Comparison of ENCODE assay signal across 9 cellular contexts in genomic region chr4:155972098-155972497, GRCh38. TPM values are rescaled to one million over a fixed set of nuclear protein-coding genes. Genes with fewer than 3 reads are reported as not detected.
A peak's percentile ranks its signal among the peaks of the same experiment; 100 is the strongest.
DNase-seq lines count a peak whose midpoint lies in the region; ATAC-seq and TF ChIP-seq lines count a peak whose summit lies in the region.
"Had no signal": no experiment of that assay in that cellular context is flagged by ENCODE, and none has a peak within 500 bp of the region (broad histone marks: within the 10 kb centered on the region; RNA-seq: fewer than 3 reads in every experiment).

No MANE protein-coding gene starts in this region.

- H3K9me3 ChIP-seq in cardiac muscle cell (ENCODE audit: low read depth) = no peaks in the 10 kb centered on the region
- no peaks in the 10 kb centered on the region for H3K9me3 ChIP-seq in right atrium auricular region
- no peaks in the 10 kb centered on the region for H3K9me3 ChIP-seq in SJCRH30 (replicated peaks)

- in situ Hi-C loops in astrocyte of the spinal cord (cut with HindIII; ENCODE audit: low sequenced_read_pairs) = no loop called here

- H3K36me3 ChIP-seq in cardiac muscle cell (no peaks in the 10 kb centered on the region), right atrium auricular region (no peaks in the 10 kb centered on the region), SJCRH30 (no peaks in the 10 kb centered on the region)

- ATAC-seq in HG03354 (IDR thresholded peaks at IDR 0.05; ENCODE audit: poor library complexity, severe bottlenecking, unreplicated experiment) = peak; percentile 62
- ATAC-seq in activated naive CD8-positive, alpha-beta T cell treated with anti-CD3 and anti-CD28 coated beads, Interleukin-2, amount 50 U/mL, for 24 hours = no peak

- H3K36me3 Mint-ChIP-seq in progenitor cell of endocrine pancreas (ENCODE audit: insufficient read depth) = no peaks in the 10 kb centered on the region
- no peaks in the 10 kb centered on the region for H3K36me3 Mint-ChIP-seq in activated naive CD8-positive, alpha-beta T cell treated with anti-CD3 and anti-CD28 coated beads, Interleukin-2, amount 50 U/mL, for 24 hours (ENCODE audit: low read depth)
- H3K36me3 Mint-ChIP-seq: activated naive CD8-positive, alpha-beta T cell treated with anti-CD3 and anti-CD28 coated beads, Interleukin-2, amount 10 ng/mL, durations not matched to agents 7 days and 5 days had no signal

- no peak overlapping the region for H3K4me3 Mint-ChIP-seq in progenitor cell of endocrine pancreas (ENCODE audit: low read depth)
- H3K4me3 Mint-ChIP-seq in activated naive CD8-positive, alpha-beta T cell treated with anti-CD3 and anti-CD28 coated beads, Interleukin-2, amount 50 U/mL, for 24 hours = no peak overlapping the region
- H3K4me3 Mint-ChIP-seq: activated naive CD8-positive, alpha-beta T cell treated with anti-CD3 and anti-CD28 coated beads, Interleukin-2, amount 10 ng/mL, durations not matched to agents 7 days and 5 days had no signal

- H3K4me1 ChIP-seq in cardiac muscle cell (ENCODE audit: low read depth) (no peaks in the 10 kb centered on the region), right atrium auricular region (no peaks in the 10 kb centered on the region), SJCRH30 (peaks cover 21% of the 10 kb centered on the region)

- H3K9me3 Mint-ChIP-seq in progenitor cell of endocrine pancreas (ENCODE audit: low read depth) = peaks cover 2% of the 10 kb centered on the region
- H3K9me3 Mint-ChIP-seq in activated naive CD8-positive, alpha-beta T cell treated with anti-CD3 and anti-CD28 coated beads, Interleukin-2, amount 50 U/mL, for 24 hours = no peaks in the 10 kb centered on the region
- H3K9me3 Mint-ChIP-seq: activated naive CD8-positive, alpha-beta T cell treated with anti-CD3 and anti-CD28 coated beads, Interleukin-2, amount 10 ng/mL, durations not matched to agents 7 days and 5 days had no signal

- H3K27ac ChIP-seq in cardiac muscle cell (no peak overlapping the region), right atrium auricular region (no peak overlapping the region), SJCRH30 (no peak overlapping the region)

- no peaks in the 10 kb centered on the region for H3K27me3 Mint-ChIP-seq in progenitor cell of endocrine pancreas
- H3K27me3 Mint-ChIP-seq in activated naive CD8-positive, alpha-beta T cell treated with anti-CD3 and anti-CD28 coated beads, Interleukin-2, amount 50 U/mL, for 24 hours = peaks cover 5% of the 10 kb centered on the region

- H3K4me1 Mint-ChIP-seq in progenitor cell of endocrine pancreas (ENCODE audit: low read depth) = peaks cover 1% of the 10 kb centered on the region
- no peaks in the 10 kb centered on the region for H3K4me1 Mint-ChIP-seq in activated naive CD8-positive, alpha-beta T cell treated with anti-CD3 and anti-CD28 coated beads, Interleukin-2, amount 50 U/mL, for 24 hours
- H3K4me1 Mint-ChIP-seq: activated naive CD8-positive, alpha-beta T cell treated with anti-CD3 and anti-CD28 coated beads, Interleukin-2, amount 10 ng/mL, durations not matched to agents 7 days and 5 days had no signal

- no peaks in the 10 kb centered on the region for H3K27me3 ChIP-seq in cardiac muscle cell
- no peaks in the 10 kb centered on the region for H3K27me3 ChIP-seq in right atrium auricular region
- H3K27me3 ChIP-seq in SJCRH30 = no peaks in the 10 kb centered on the region

- TF ChIP-seq CTCF in cardiac muscle cell (IDR thresholded peaks at IDR 0.05; ENCODE audit: low read depth, low read length) (peak; percentile 54), right atrium auricular region (IDR thresholded peaks at IDR 0.05) (peak in 1 of 2 donors; percentile 39), astrocyte of the spinal cord (IDR thresholded peaks at IDR 0.05; ENCODE audit: low read depth, low read length) (peak; percentile 48), progenitor cell of endocrine pancreas (IDR thresholded peaks at IDR 0.05; ENCODE audit: unreplicated experiment) (peak; percentile 33)

- no peak overlapping the region for H3K4me3 ChIP-seq in cardiac muscle cell
- H3K4me3 ChIP-seq in right atrium auricular region = no peak overlapping the region
- no peak overlapping the region for H3K4me3 ChIP-seq in astrocyte of the spinal cord (ENCODE audit: low read depth, low read length)
- H3K4me3 ChIP-seq in SJCRH30 = no peak overlapping the region

- DNase-seq in cardiac muscle cell (ENCODE audit: low read depth in 1 of 2, low spot score in 1 of 2) (peak; percentile 17 to 57), right atrium auricular region (ENCODE audit: low spot score) (no peak), astrocyte of the spinal cord (ENCODE audit: low read depth, low spot score) (peak; percentile 26), progenitor cell of endocrine pancreas (ENCODE audit: low spot score, unreplicated experiment) (no peak), epidermal melanocyte (ENCODE audit: insufficient read length, low spot score) (no peak), SJCRH30 (no peak)
- DNase-seq in activated naive CD8-positive, alpha-beta T cell treated with anti-CD3 and anti-CD28 coated beads, Interleukin-2, amount 50 U/mL, for 24 hours = no peak
- DNase-seq: activated naive CD8-positive, alpha-beta T cell treated with anti-CD3 and anti-CD28 coated beads, Interleukin-2, amount 10 ng/mL, durations not matched to agents 7 days and 5 days had no signal

- H3K27ac Mint-ChIP-seq in progenitor cell of endocrine pancreas = no peak overlapping the region
- no peak overlapping the region for H3K27ac Mint-ChIP-seq in activated naive CD8-positive, alpha-beta T cell treated with anti-CD3 and anti-CD28 coated beads, Interleukin-2, amount 50 U/mL, for 24 hours
- H3K27ac Mint-ChIP-seq: activated naive CD8-positive, alpha-beta T cell treated with anti-CD3 and anti-CD28 coated beads, Interleukin-2, amount 10 ng/mL, durations not matched to agents 7 days and 5 days had no signal

RNA-seq across cellular contexts. Expression of gene CTSO, which starts 18.4 kb away (rescaled TPM):
- 2.6 and 4.8 TPM in 2 replicates for total RNA-seq in cardiac muscle cell
- polyA plus RNA-seq in cardiac muscle cell = 5.6 and 6.5 TPM in 2 replicates
- 10 to 100 TPM; 11.4 to 14.9 TPM for total RNA-seq in right atrium auricular region
- total RNA-seq in progenitor cell of endocrine pancreas = 3.4 and 3.7 TPM in 2 replicates
- 0.14 and 0.23 TPM in 2 replicates for total RNA-seq in SJCRH30 (2014; rRNA removed; shearing (Covaris generic))

Comparison
In these comparisons a context has a peak if more than half of its experiments do, and no peak if none do; other contexts are left out.
1. DNase-seq: peak in cardiac muscle cell (2 of 2) and astrocyte of the spinal cord (single experiment); none in right atrium auricular region (single experiment), progenitor cell of endocrine pancreas (single experiment), epidermal melanocyte (single experiment), SJCRH30 (0 of 2) and activated naive CD8-positive, alpha-beta T cell treated with anti-CD3 and anti-CD28 coated beads, Interleukin-2, amount 50 U/mL, for 24 hours (single experiment).